Comparison of ENCODE assay signal across 1 cellular context in the genomic region with DNA sequence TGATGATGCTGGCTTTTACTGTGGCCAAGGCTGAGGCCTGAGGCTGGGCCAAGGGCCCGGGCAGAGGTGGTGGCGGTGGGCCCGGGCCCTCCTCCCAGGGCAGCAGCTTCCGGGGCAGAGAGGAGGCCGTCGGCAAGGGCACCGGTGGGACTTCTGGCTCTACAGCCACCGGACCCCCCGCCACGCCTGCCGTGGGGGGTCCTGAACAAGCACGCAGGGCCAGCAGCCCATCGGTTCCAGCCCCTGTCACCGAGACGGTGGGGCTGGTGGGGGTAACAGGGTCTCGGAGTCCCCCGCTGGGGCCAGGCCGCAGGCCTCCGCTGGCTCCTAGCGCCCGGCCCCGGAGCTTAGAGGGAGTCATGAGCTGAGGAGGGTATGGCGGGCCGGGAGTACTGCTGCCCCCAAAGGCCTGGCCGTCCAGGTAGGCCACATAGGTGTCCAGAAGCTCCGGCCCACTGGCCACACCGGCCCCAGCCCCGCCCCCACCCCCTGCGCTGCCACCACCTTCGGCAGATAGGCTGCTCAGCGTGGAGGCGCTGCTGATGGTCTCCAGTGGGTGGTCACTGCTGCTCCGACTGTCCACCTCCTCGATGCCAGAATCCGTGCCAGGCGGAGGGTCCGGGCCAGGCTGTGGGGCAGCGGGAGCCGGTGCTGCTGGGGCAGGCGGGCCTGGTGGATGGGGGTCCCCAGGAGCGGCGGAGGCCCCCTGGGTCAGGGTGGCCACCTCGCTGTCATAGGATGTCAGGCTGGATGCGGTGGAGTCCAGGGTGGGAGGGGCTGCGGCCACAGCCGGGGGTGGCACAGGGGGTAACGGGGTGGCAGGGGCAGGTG.
TF ChIP-seq lines count a peak whose summit lies in the region.

No MANE protein-coding gene starts in this region.

TF ChIP-seq in HEK293, 187 proteins besides CTCF, POLR2A, EP300 and RAD21:
- TF ChIP-seq, protein P1, sequence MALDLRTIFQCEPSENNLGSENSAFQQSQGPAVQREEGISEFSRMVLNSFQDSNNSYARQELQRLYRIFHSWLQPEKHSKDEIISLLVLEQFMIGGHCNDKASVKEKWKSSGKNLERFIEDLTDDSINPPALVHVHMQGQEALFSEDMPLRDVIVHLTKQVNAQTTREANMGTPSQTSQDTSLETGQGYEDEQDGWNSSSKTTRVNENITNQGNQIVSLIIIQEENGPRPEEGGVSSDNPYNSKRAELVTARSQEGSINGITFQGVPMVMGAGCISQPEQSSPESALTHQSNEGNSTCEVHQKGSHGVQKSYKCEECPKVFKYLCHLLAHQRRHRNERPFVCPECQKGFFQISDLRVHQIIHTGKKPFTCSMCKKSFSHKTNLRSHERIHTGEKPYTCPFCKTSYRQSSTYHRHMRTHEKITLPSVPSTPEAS (tag by site-specific recombination; IDR thresholded peaks at IDR 0.05), result no peak
- no peak for TF ChIP-seq ZNF416 (tag by site-specific recombination; IDR thresholded peaks at IDR 0.05)
- 0 out of 2 replicates have a peak, but pooled peaks have one; percentile 7 for TF ChIP-seq GLIS2 (tag by site-specific recombination; IDR thresholded peaks at IDR 0.05)
